In the genomic region with DNA sequence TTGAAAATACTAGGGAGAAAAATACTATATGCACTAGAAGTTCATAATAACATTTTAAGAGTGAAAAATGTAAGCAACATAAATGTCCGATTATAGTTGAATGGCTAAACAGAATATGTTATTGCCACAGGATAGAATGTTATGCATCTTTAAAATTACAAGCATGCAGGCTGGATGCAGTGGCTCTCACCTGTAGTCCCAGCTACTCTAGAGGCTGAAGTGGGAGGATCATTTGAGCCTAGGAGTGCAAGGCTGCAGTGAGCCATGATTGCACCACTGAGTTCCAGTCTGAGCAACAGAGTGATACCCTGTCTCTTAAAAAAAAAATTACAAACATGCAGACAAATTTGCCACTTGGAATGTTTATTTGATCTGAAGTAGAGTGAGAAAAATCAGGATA, we compare ENCODE assay signal across 22 cellular contexts. TPM values are rescaled to one million over a fixed set of nuclear protein-coding genes. Genes with fewer than 3 reads are reported as not detected.
DNase-seq lines count a peak whose midpoint lies in the region; ATAC-seq and TF ChIP-seq lines count a peak whose summit lies in the region.
"Had no signal": no experiment of that assay in that cellular context is flagged by ENCODE, and none has a peak within 500 bp of the region (broad histone marks: within the 10 kb centered on the region; RNA-seq: fewer than 3 reads in every experiment).

No MANE protein-coding gene starts in this region.

- peaks cover 0 to 2% (median 0%) of the 10 kb centered on the region in 3 donors for H3K36me3 Mint-ChIP-seq in CD8-positive, alpha-beta memory T cell
- no peaks in the 10 kb centered on the region for H3K36me3 Mint-ChIP-seq in activated B cell treated with CpG ODN at 0.5 μM for 24 hours (ENCODE audit: low read depth)
- H3K36me3 Mint-ChIP-seq in naive thymus-derived CD8-positive, alpha-beta T cell = no peaks in the 10 kb centered on the region
- H3K36me3 Mint-ChIP-seq: IgD-negative memory B cell had no signal

- intact Hi-C loops in activated B cell treated with CpG ODN at 0.5 μM for 24 hours (cut with micrococcal nuclease) = no loop called here
- intact Hi-C loops in vagina (cut with DNase I) = no loop called here

- H3K27ac ChIP-seq in CD8-positive, alpha-beta memory T cell (ENCODE audit: low read depth, low read length) = no peak overlapping the region
- no peak overlapping the region for H3K27ac ChIP-seq in vagina
- H3K27ac ChIP-seq: A549, GM23248, HL-60, RWPE1 had no signal

- H3K27ac Mint-ChIP-seq in CD8-positive, alpha-beta memory T cell = peak overlapping the region in 6 of 8 donors; percentile 12 to 80 (median 41)
- peak overlapping the region; percentile 30 for H3K27ac Mint-ChIP-seq in activated B cell treated with CpG ODN at 0.5 μM for 24 hours
- peak overlapping the region in 6 of 10 donors; percentile 23 to 70 (median 38) for H3K27ac Mint-ChIP-seq in naive thymus-derived CD8-positive, alpha-beta T cell

- no peak for ATAC-seq in activated B cell treated with CpG ODN at 0.5 μM for 24 hours (ENCODE audit: low read depth)
- no peak for ATAC-seq in naive thymus-derived CD8-positive, alpha-beta T cell
- ATAC-seq: A549 had no signal

- CTCF ChIA-PET in CD8-positive, alpha-beta memory T cell (lab: Charles Lee) = interaction anchor here (1.5 kb wide), 1 partner anchor 23 kb away, joined by 3 read pairs; no protein-coding TSS in a partner anchor
- CTCF ChIA-PET in activated B cell treated with CpG ODN at 0.5 μM for 24 hours (lab: Charles Lee) = no interaction called here

- H3K27me3 ChIP-seq in CD8-positive, alpha-beta memory T cell (ENCODE audit: insufficient read depth, low read length, poor library complexity, severe bottlenecking) = no peaks in the 10 kb centered on the region
- no peaks in the 10 kb centered on the region for H3K27me3 ChIP-seq in vagina

- H3K4me3 ChIP-seq in CD8-positive, alpha-beta memory T cell (ENCODE audit: low read length) = no peak overlapping the region
- no peak overlapping the region for H3K4me3 ChIP-seq in vagina
- H3K4me3 ChIP-seq: A549, GM23248 had no signal

- TF ChIP-seq CTCF in activated B cell treated with CpG ODN at 0.5 μM for 24 hours (IDR thresholded peaks at IDR 0.05) = no peak
- no peak for TF ChIP-seq CTCF in vagina (IDR thresholded peaks at IDR 0.05)

- H3K27me3 Mint-ChIP-seq in CD8-positive, alpha-beta memory T cell = peaks cover 0 to under 1% of the 10 kb centered on the region in 2 donors
- no peaks in the 10 kb centered on the region for H3K27me3 Mint-ChIP-seq in activated B cell treated with CpG ODN at 0.5 μM for 24 hours
- H3K27me3 Mint-ChIP-seq in naive thymus-derived CD8-positive, alpha-beta T cell = peaks cover 0 to 2% (median 0%) of the 10 kb centered on the region in 5 donors
- H3K27me3 Mint-ChIP-seq: IgD-negative memory B cell had no signal

- H3K4me1 Mint-ChIP-seq in CD8-positive, alpha-beta memory T cell = peaks cover 36 to 59% (median 39%) of the 10 kb centered on the region in 3 donors
- H3K4me1 Mint-ChIP-seq in activated B cell treated with CpG ODN at 0.5 μM for 24 hours = peaks cover 33% of the 10 kb centered on the region
- H3K4me1 Mint-ChIP-seq in naive thymus-derived CD8-positive, alpha-beta T cell = peaks cover 12 to 32% (median 30%) of the 10 kb centered on the region in 4 donors

- peak overlapping the region in 1 of 7 donors; percentile 7 for H3K4me3 Mint-ChIP-seq in CD8-positive, alpha-beta memory T cell
- H3K4me3 Mint-ChIP-seq in activated B cell treated with CpG ODN at 0.5 μM for 24 hours = no peak overlapping the region
- H3K4me3 Mint-ChIP-seq in naive thymus-derived CD8-positive, alpha-beta T cell = no peak overlapping the region

- H3K36me3 ChIP-seq in CD8-positive, alpha-beta memory T cell (ENCODE audit: insufficient read depth, low read length) = no peaks in the 10 kb centered on the region
- H3K36me3 ChIP-seq in vagina = no peaks in the 10 kb centered on the region

- TF ChIP-seq POLR2A in vagina (IDR thresholded peaks at IDR 0.05) = no peak

- POLR2A ChIA-PET in CD8-positive, alpha-beta memory T cell (lab: Charles Lee) = interaction anchor here (0.6 kb wide), 1 partner anchor 92 kb away, joined by 3 read pairs; no protein-coding TSS in a partner anchor
- POLR2A ChIA-PET in activated B cell treated with CpG ODN at 0.5 μM for 24 hours (lab: Charles Lee) = no interaction called here
- POLR2A ChIA-PET in naive thymus-derived CD8-positive, alpha-beta T cell (lab: Charles Lee) = no interaction called here

- H3K9me3 Mint-ChIP-seq in CD8-positive, alpha-beta memory T cell = no peaks in the 10 kb centered on the region
- H3K9me3 Mint-ChIP-seq in activated B cell treated with CpG ODN at 0.5 μM for 24 hours = no peaks in the 10 kb centered on the region
- no peaks in the 10 kb centered on the region for H3K9me3 Mint-ChIP-seq in naive thymus-derived CD8-positive, alpha-beta T cell
- H3K9me3 Mint-ChIP-seq: IgD-negative memory B cell had no signal

- DNase-seq in activated CD8-positive, alpha-beta memory T cell treated with anti-CD3 and anti-CD28 coated beads for 24 hours = peak; percentile 5
- no peak for DNase-seq in activated CD8-positive, alpha-beta memory T cell treated with anti-CD3 and anti-CD28 coated beads, Interleukin-2, amount 50 U/mL, for 48 hours
- no peak for DNase-seq in CD8-positive, alpha-beta memory T cell
- DNase-seq in activated B cell treated with CpG ODN at 0.5 μM for 24 hours (no peak), GDM1 (lab: John Stamatoyannopoulos, UW) (no peak), vagina (ENCODE audit: extremely low spot score in 2 of 2) (no peak), HK-2 (ENCODE audit: unreplicated experiment) (no peak)
- DNase-seq in naive thymus-derived CD8-positive, alpha-beta T cell = no peak
- DNase-seq: C1 segment of cervical spinal cord, COR-L47, DMS153, GM23248, HCEC 1CT, Kasumi-1, MM.1S, NCI-H1092 treated with DMSO at 0.1 percent for 48 hours, NCI-H2107, NCI-H69 had no signal

- peaks cover 13% of the 10 kb centered on the region for H3K4me1 ChIP-seq in CD8-positive, alpha-beta memory T cell (ENCODE audit: insufficient read depth, low read length)
- H3K4me1 ChIP-seq in vagina = peaks cover 21% of the 10 kb centered on the region

- H3K9me3 ChIP-seq in CD8-positive, alpha-beta memory T cell (ENCODE audit: low read length) = no peaks in the 10 kb centered on the region
- H3K9me3 ChIP-seq in vagina = no peaks in the 10 kb centered on the region
- H3K9me3 ChIP-seq: A549 had no signal

RNA-seq across cellular contexts. Expression of a gene that starts 3.0 kb away (rescaled TPM):
- total RNA-seq in CD8-positive, alpha-beta memory T cell = 100 to 1,000 TPM; 147 to 159 TPM
- polyA plus RNA-seq in CD8-positive, alpha-beta memory T cell = 0.84 TPM
- total RNA-seq in activated B cell treated with CpG ODN at 0.5 μM for 24 hours (23.5 and 25.2 TPM in 2 replicates), vagina (7.9 TPM)
- 1 to 10 TPM in 1 of 2 experiments, under 1 TPM in 1; 0.29 to 1.2 TPM for total RNA-seq in naive thymus-derived CD8-positive, alpha-beta T cell
- under 1 TPM in 2 of 3 donors, not detected in 1; 0.47 to 0.56 TPM for polyA plus RNA-seq in naive thymus-derived CD8-positive, alpha-beta T cell
